In genomic region chr20:44310664-44311639, GRCh38 we compare ENCODE assay signal across 8 cellular contexts. TPM values are rescaled to one million over a fixed set of nuclear protein-coding genes. Genes with fewer than 3 reads are reported as not detected.
DNase-seq lines count a peak whose midpoint lies in the region; TF ChIP-seq lines count a peak whose summit lies in the region.

TSS of gene FITM2 (minus strand) at chr20:44311202. CDS start at chr20:44311148, 54 bp downstream.

- TF ChIP-seq CTCF in HFFc6 (IDR thresholded peaks at IDR 0.05), result peak; percentile 95
- TF ChIP-seq CTCF in suprapubic skin (IDR thresholded peaks at IDR 0.05), result peak; percentile 89 to 97

- H3K9me3 ChIP-seq in suprapubic skin, result no peaks in the 10 kb centered on the region

- DNase-seq in HFFc6 (peak; percentile 98), NAMALWA (ENCODE audit: low spot score) (peak; percentile 96), SK-MEL-5 (ENCODE audit: low read depth, low spot score) (peak; percentile 98), glomerular endothelial cell (ENCODE audit: extremely low read depth, low read depth, low spot score) (peak; percentile 70), occipital lobe (lab: John Stamatoyannopoulos, UW) (peak; percentile 89), suprapubic skin (ENCODE audit: low spot score in 2 of 2) (peak; percentile 99)
- peak; percentile 98 for DNase-seq in activated naive CD4-positive, alpha-beta T cell treated with anti-CD3 and anti-CD28 coated beads, Interleukin-2, amount 50 U/mL, for 16 hours

- H3K27me3 Mint-ChIP-seq in HFFc6 (ENCODE audit: insufficient read depth), result peaks cover 9% of the 10 kb centered on the region

- H3K27ac ChIP-seq in suprapubic skin, result peak within 1 kb of the TSS; percentile 67

- no peaks in the 10 kb centered on the region for H3K9me3 Mint-ChIP-seq in HFFc6

- H3K4me3 ChIP-seq in GM08714 (ENCODE audit: low read length) (peak within 1 kb of the TSS; percentile 74), suprapubic skin (peak within 1 kb of the TSS; percentile 87)

- H3K4me1 ChIP-seq in suprapubic skin, result peaks cover 20% of the 10 kb centered on the region

- 0 out of 2 replicates have a peak, but pooled peaks cover 3% of the 10 kb centered on the region for H3K36me3 Mint-ChIP-seq in HFFc6 (ENCODE audit: low read depth)

- no peak for TF ChIP-seq EP300 in suprapubic skin (IDR thresholded peaks at IDR 0.05)

- WGBS in suprapubic skin, result 2% methylated on average over 58 of the region's 70 CpGs

- TF ChIP-seq POLR2A in suprapubic skin (IDR thresholded peaks at IDR 0.05), result no peak

- H3K27ac Mint-ChIP-seq in HFFc6, result peak within 1 kb of the TSS; percentile 83

- peaks cover 6% of the 10 kb centered on the region for H3K36me3 ChIP-seq in suprapubic skin

- peak within 1 kb of the TSS; percentile 96 for H3K4me3 Mint-ChIP-seq in HFFc6

- no peaks in the 10 kb centered on the region for H3K27me3 ChIP-seq in suprapubic skin

- in situ Hi-C loops in SK-MEL-5 (cut with HindIII; ENCODE audit: low pct_unique_long_range_greater_than_20kb, low sequenced_read_pairs), result no loop called here

- H3K4me1 Mint-ChIP-seq in HFFc6 (ENCODE audit: low read depth), result peaks cover 12% of the 10 kb centered on the region

RNA-seq across cellular contexts. Expression of gene FITM2, which starts in this region (rescaled TPM):
- 10 to 100 TPM; 11.3 to 13.6 (median 13.1) TPM for total RNA-seq in HFFc6 (2021; fragmentation: NEBNext Ultra II Directional; extraction: Animal tissue kit (Norgen Biotek cat#: 25700))
- total RNA-seq in SK-MEL-5 (2014; rRNA removed; shearing (Covaris generic)), result 20.0 and 20.9 TPM in 2 replicates
- polyA plus RNA-seq in SK-MEL-5 (2015; cell fraction: cytosol; rRNA removed), result 16.3 and 19.1 TPM in 2 replicates
- polyA plus RNA-seq in SK-MEL-5 (2015; cell fraction: nucleus; rRNA removed), result 7.8 and 11.0 TPM in 2 replicates
- total RNA-seq in glomerular endothelial cell, result 5.7 and 6.8 TPM in 2 replicates
- 9.8 TPM for total RNA-seq in occipital lobe
- 10 to 100 TPM; 10.4 to 15.9 (median 13.2) TPM for total RNA-seq in suprapubic skin

Comparison
In these comparisons a context has a peak if more than half of its experiments do, and no peak if none do; other contexts are left out.
1. Peak in every context shown above with its lines: DNase-seq, H3K4me3 ChIP-seq and H3K27ac ChIP-seq.